23 cellular contexts compared by ENCODE assay signal in the genomic region with DNA sequence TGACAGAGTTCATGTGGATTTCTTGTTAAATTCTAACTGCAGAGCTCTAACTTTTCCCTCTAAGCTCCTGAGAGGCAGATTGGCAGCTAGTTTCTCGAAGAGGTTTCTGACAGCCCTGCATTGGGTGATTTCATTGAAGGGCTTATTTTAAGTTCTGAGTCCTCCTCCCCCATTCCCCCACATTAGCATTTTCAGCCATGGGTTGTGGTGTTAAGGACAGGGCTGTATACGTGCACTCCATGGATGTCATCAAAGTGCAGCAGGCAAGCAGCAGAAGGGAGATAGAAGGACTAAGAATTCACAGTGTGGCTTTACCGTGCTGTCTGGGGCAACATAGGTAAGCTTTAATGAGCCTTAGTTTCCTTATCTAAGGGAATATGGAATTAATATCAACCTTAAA. TPM values are rescaled to one million over a fixed set of nuclear protein-coding genes. Genes with fewer than 3 reads are reported as not detected.
A peak's percentile ranks its signal among the peaks of the same experiment; 100 is the strongest.
DNase-seq lines count a peak whose midpoint lies in the region; ATAC-seq and TF ChIP-seq lines count a peak whose summit lies in the region.
"Had no signal": no experiment of that assay in that cellular context is flagged by ENCODE, and none has a peak within 500 bp of the region (broad histone marks: within the 10 kb centered on the region; RNA-seq: fewer than 3 reads in every experiment).

No MANE protein-coding gene starts in this region.

- H3K36me3 Mint-ChIP-seq in activated CD8-positive, alpha-beta T cell treated with anti-CD3 and anti-CD28 coated beads, Interleukin-2, amount 10 ng/mL, durations not matched to agents 7 days and 5 days (ENCODE audit: low read depth), result no peaks in the 10 kb centered on the region

- H3K27ac Mint-ChIP-seq in activated CD8-positive, alpha-beta T cell treated with anti-CD3 and anti-CD28 coated beads, Interleukin-2, amount 10 ng/mL, durations not matched to agents 7 days and 5 days, result no peak overlapping the region
- H3K27ac Mint-ChIP-seq: T-helper 17 cell had no signal

- no peak overlapping the region for H3K4me3 ChIP-seq in iPS-15b (ENCODE audit: low read depth, low read length)
- H3K4me3 ChIP-seq: SJCRH30 had no signal

- POLR2A ChIA-PET in activated CD8-positive, alpha-beta T cell treated with anti-CD3 and anti-CD28 coated beads, Interleukin-2, amount 10 ng/mL, durations not matched to agents 7 days and 5 days (lab: Charles Lee), result no interaction called here

- CTCF ChIA-PET in activated CD8-positive, alpha-beta T cell treated with anti-CD3 and anti-CD28 coated beads, Interleukin-2, amount 10 ng/mL, durations not matched to agents 7 days and 5 days (lab: Charles Lee), result no interaction called here

- no peak overlapping the region for H3K27ac ChIP-seq in foreskin keratinocyte
- H3K27ac ChIP-seq: C4-2B, SJCRH30, WERI-Rb-1 had no signal

- no peaks in the 10 kb centered on the region for H3K9me3 ChIP-seq in iPS-15b (ENCODE audit: control insufficient read depth, insufficient read depth, low read length)
- H3K9me3 ChIP-seq: SJCRH30 had no signal

- peak; percentile 37 for ATAC-seq in GM18868 (IDR thresholded peaks at IDR 0.05; ENCODE audit: unreplicated experiment)
- ATAC-seq in GM21423 (IDR thresholded peaks at IDR 0.05; ENCODE audit: unreplicated experiment), result peak; percentile 13
- peak; percentile 33 for ATAC-seq in HG03103 (IDR thresholded peaks at IDR 0.05; ENCODE audit: low read depth, unreplicated experiment)
- no peak for ATAC-seq in activated CD8-positive, alpha-beta T cell treated with anti-CD3 and anti-CD28 coated beads, Interleukin-2, amount 10 ng/mL, durations not matched to agents 7 days and 5 days
- ATAC-seq in foreskin keratinocyte, result no peak
- ATAC-seq: PC-3, T-helper 17 cell had no signal

- H3K36me3 ChIP-seq in iPS-15b (ENCODE audit: control insufficient read depth, insufficient read depth, low read length), result no peaks in the 10 kb centered on the region
- H3K36me3 ChIP-seq: WERI-Rb-1 had no signal

- H3K4me3 Mint-ChIP-seq in activated CD8-positive, alpha-beta T cell treated with anti-CD3 and anti-CD28 coated beads, Interleukin-2, amount 10 ng/mL, durations not matched to agents 7 days and 5 days, result no peak overlapping the region
- H3K4me3 Mint-ChIP-seq: T-helper 17 cell had no signal

- H3K4me1 ChIP-seq in iPS-15b (ENCODE audit: control insufficient read depth, insufficient read depth, low read length) (no peaks in the 10 kb centered on the region), foreskin keratinocyte (no peaks in the 10 kb centered on the region)
- H3K4me1 ChIP-seq: SJCRH30 had no signal

- no peaks in the 10 kb centered on the region for H3K4me1 Mint-ChIP-seq in activated CD8-positive, alpha-beta T cell treated with anti-CD3 and anti-CD28 coated beads, Interleukin-2, amount 10 ng/mL, durations not matched to agents 7 days and 5 days (ENCODE audit: low read depth)

- H3K9me3 Mint-ChIP-seq in activated CD8-positive, alpha-beta T cell treated with anti-CD3 and anti-CD28 coated beads, Interleukin-2, amount 10 ng/mL, durations not matched to agents 7 days and 5 days (ENCODE audit: insufficient read depth), result no peaks in the 10 kb centered on the region

- peak overlapping the region; percentile 48 for H3K9ac ChIP-seq in iPS-15b (ENCODE audit: low read depth, low read length)

- DNase-seq in activated T-cell treated with anti-CD3 and anti-CD28 coated beads, Interleukin-2, amount 50 U/mL, for 1 hour, result no peak
- DNase-seq in activated CD8-positive, alpha-beta T cell treated with anti-CD3 and anti-CD28 coated beads, Interleukin-2, amount 10 ng/mL, durations not matched to agents 7 days and 5 days, result no peak
- DNase-seq in foreskin keratinocyte (no peak), NOMO-1 treated with dmso at 0.1 percent for 144 hours (lab: John Stamatoyannopoulos, UW; ENCODE audit: unreplicated experiment) (no peak)
- DNase-seq: activated CD4-positive, alpha-beta T cell treated with anti-CD3 and anti-CD28 coated beads, Interleukin-2, amount 50 U/mL, for 48 hours; activated naive CD4-positive, alpha-beta T cell; amygdala; central memory CD4-positive, alpha-beta T cell; DMS153; GF-D8; H7; NCI-H1105 treated with DMSO at 0.1 percent for 48 hours; nucleus accumbens; PC-3; retina; SJCRH30; T-helper 17 cell; WERI-Rb-1 had no signal

- H3K27me3 ChIP-seq in iPS-15b (ENCODE audit: control insufficient read depth, insufficient read depth, low read length), result no peaks in the 10 kb centered on the region
- no peaks in the 10 kb centered on the region for H3K27me3 ChIP-seq in foreskin keratinocyte
- H3K27me3 ChIP-seq: SJCRH30 had no signal

- no peaks in the 10 kb centered on the region for H3K27me3 Mint-ChIP-seq in activated CD8-positive, alpha-beta T cell treated with anti-CD3 and anti-CD28 coated beads, Interleukin-2, amount 10 ng/mL, durations not matched to agents 7 days and 5 days (ENCODE audit: low read depth)
- H3K27me3 Mint-ChIP-seq: T-helper 17 cell had no signal

- no peak for TF ChIP-seq CTCF in foreskin keratinocyte (conservative IDR thresholded peaks at IDR 0.05)

RNA-seq across cellular contexts. Expression of a gene that starts 19.0 kb away (rescaled TPM):
- 10 to 100 TPM; 15.3 to 18.0 TPM for total RNA-seq in activated CD8-positive, alpha-beta T cell treated with anti-CD3 and anti-CD28 coated beads, Interleukin-2, amount 10 ng/mL, durations not matched to agents 7 days and 5 days
- 33.9 and 62.5 TPM in 2 replicates for total RNA-seq in foreskin keratinocyte
- 25.1 and 40.1 TPM in 2 replicates for polyA plus RNA-seq in foreskin keratinocyte

RNA-seq across cellular contexts. Expression of a gene that starts 19.1 kb away (rescaled TPM):
- total RNA-seq in activated CD8-positive, alpha-beta T cell treated with anti-CD3 and anti-CD28 coated beads, Interleukin-2, amount 10 ng/mL, durations not matched to agents 7 days and 5 days, result 10 to 100 TPM; 15.0 to 19.2 TPM
- total RNA-seq in foreskin keratinocyte, result 18.1 and 21.8 TPM in 2 replicates
- 19.7 and 21.5 TPM in 2 replicates for polyA plus RNA-seq in foreskin keratinocyte

RNA-seq across cellular contexts. Expression of a gene that starts 40.3 kb away (rescaled TPM):
- total RNA-seq in activated CD8-positive, alpha-beta T cell treated with anti-CD3 and anti-CD28 coated beads, Interleukin-2, amount 10 ng/mL, durations not matched to agents 7 days and 5 days, result not detected
- total RNA-seq in foreskin keratinocyte, result not detected in 2 replicates
- polyA plus RNA-seq in foreskin keratinocyte, result not detected in 2 replicates
- total RNA-seq: H7, PC-3, SJCRH30, T-helper 17 cell had no signal

Comparison
In these comparisons a context has a peak if more than half of its experiments do, and no peak if none do; other contexts are left out.
1. ATAC-seq: peak in GM18868 (single experiment), GM21423 (single experiment) and HG03103 (single experiment); none in activated CD8-positive, alpha-beta T cell treated with anti-CD3 and anti-CD28 coated beads, Interleukin-2, amount 10 ng/mL, durations not matched to agents 7 days and 5 days (single experiment) and foreskin keratinocyte (single experiment).